In the genomic region with DNA sequence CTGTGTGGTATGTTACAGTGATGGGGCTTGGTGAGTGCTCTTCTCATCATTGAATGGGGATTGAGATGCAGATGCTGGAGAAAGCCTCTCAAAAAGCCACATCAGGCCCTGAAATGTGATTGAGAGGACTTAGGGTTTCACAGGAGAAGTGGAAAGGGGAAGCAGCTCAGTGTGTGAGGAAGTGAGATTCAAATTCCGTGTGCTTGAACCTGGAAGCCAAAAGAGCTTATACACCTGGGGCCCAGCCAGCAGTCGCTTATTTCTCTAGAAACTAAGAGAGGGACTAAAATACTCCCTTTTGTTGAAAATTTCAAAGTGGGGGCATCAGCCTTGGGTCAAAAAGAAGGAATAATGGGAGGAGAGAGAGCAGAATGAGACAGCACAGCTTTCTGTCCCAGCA, we compare ENCODE assay signal across 9 cellular contexts. TPM values are rescaled to one million over a fixed set of nuclear protein-coding genes. Genes with fewer than 3 reads are reported as not detected.
DNase-seq lines count a peak whose midpoint lies in the region; ATAC-seq, FAIRE-seq and TF ChIP-seq lines count a peak whose summit lies in the region.
"Had no signal": no experiment of that assay in that cellular context is flagged by ENCODE, and none has a peak within 500 bp of the region (broad histone marks: within the 10 kb centered on the region; RNA-seq: fewer than 3 reads in every experiment).

No MANE protein-coding gene starts in this region.

- H3K4me3 ChIP-seq in effector memory CD4-positive, alpha-beta T cell (ENCODE audit: insufficient read depth, low read depth, low read length, poor library complexity, severe bottlenecking) = peak overlapping the region; percentile 25

- H3K4me1 ChIP-seq in effector memory CD4-positive, alpha-beta T cell (ENCODE audit: control insufficient read depth, insufficient read depth, low read length, poor library complexity, severe bottlenecking) = peaks cover 23% of the 10 kb centered on the region

- DNase-seq in GM12892 (ENCODE audit: insufficient read length) (no peak), NCI-H345 (lab: John Stamatoyannopoulos, UW) (no peak), NCI-H524 (lab: John Stamatoyannopoulos, UW) (no peak), NCI-H1092 treated with DMSO at 0.1 percent for 48 hours (lab: John Stamatoyannopoulos, UW) (no peak), NCI-H510A (lab: John Stamatoyannopoulos, UW) (no peak)
- no peak for DNase-seq in effector memory CD4-positive, alpha-beta T cell
- DNase-seq: aorta had no signal

- ATAC-seq in GM21528 (IDR thresholded peaks at IDR 0.05; ENCODE audit: low FRiP score, unreplicated experiment) = peak; percentile 59
- ATAC-seq in HG03565 (IDR thresholded peaks at IDR 0.05; ENCODE audit: unreplicated experiment) = peak; percentile 44

- no peaks in the 10 kb centered on the region for H3K27me3 ChIP-seq in effector memory CD4-positive, alpha-beta T cell (replicated peaks; ENCODE audit: control insufficient read depth, insufficient read depth, low read length, poor library complexity, severe bottlenecking)

- peak; percentile 84 for FAIRE-seq in GM12892 (lab: Jason Lieb, UNC)

- no peaks in the 10 kb centered on the region for H3K36me3 ChIP-seq in effector memory CD4-positive, alpha-beta T cell (ENCODE audit: control insufficient read depth, insufficient read depth, low read length)

- H3K27ac ChIP-seq in effector memory CD4-positive, alpha-beta T cell (ENCODE audit: insufficient read depth, low read length, poor library complexity, severe bottlenecking) = peak overlapping the region; percentile 34

- no peak for TF ChIP-seq POLR2A in GM12892 (IDR thresholded peaks at IDR 0.05; ENCODE audit: low read depth, low read length)

- H3K9me3 ChIP-seq in effector memory CD4-positive, alpha-beta T cell (ENCODE audit: control insufficient read depth, low read length) = no peaks in the 10 kb centered on the region

RNA-seq across cellular contexts. Expression of a gene that starts 39.1 kb away (rescaled TPM):
- polyA plus RNA-seq in GM12892 (2012; ENCODE audit: missing spikeins) = not detected
